In the genomic region with DNA sequence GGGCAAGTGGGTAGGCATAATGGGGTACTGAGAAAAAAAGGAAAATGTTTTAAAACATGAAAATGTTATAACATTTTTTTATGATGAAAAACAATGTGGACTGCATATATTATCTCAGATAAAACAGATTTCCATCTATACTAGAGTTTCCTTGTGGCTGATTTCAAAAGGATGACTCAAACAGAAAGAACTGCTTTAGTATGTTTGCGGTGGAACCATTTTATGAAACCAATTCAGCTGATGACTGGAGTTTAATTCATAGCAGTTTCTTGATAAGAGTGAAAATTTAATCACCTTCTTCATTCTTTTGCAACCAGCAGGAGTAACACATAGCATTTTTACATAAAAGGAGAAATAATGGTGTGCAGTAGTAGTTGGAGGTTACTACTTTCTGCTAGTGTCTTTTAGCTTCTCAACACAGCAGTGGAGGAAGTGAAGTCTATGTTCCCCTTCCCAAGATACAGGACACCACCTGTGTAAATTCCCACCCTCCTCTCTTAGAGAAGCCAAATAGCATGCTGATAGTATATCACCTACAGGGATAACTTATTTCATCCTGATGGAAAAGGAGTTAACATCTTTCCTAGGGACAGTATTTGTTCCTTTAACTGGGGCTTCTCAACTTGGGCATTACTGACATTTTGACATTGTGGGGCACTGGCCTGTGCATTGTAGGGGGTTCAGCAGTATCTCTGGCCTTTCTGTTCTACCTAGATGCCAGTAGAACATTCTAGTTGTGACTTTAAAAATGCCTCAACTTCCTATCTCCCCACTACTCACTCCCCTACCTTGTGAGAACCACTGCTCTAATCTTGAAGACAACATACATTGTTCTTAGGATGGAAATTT, we compare ENCODE assay signal across 8 cellular contexts. TPM values are rescaled to one million over a fixed set of nuclear protein-coding genes. Genes with fewer than 3 reads are reported as not detected.
A peak's percentile ranks its signal among the peaks of the same experiment; 100 is the strongest.
DNase-seq lines count a peak whose midpoint lies in the region; ATAC-seq, FAIRE-seq and TF ChIP-seq lines count a peak whose summit lies in the region.

No MANE protein-coding gene starts in this region.

- H3K79me2 ChIP-seq in OCI-LY3 (ENCODE audit: low read length) = peaks cover 95% of the 10 kb centered on the region

- ATAC-seq in stimulated activated memory B cell treated with anti-CD40 and anti-IgM and Interleukin-4, amounts not matched to agents 10 μg/mL and 1 μg/mL and 100 μg/mL, for 72 hours = peak; percentile 74
- no peak for ATAC-seq in heart left ventricle

- H2AFZ ChIP-seq in OCI-LY3 (ENCODE audit: low read depth, low read length) = no peak overlapping the region

- H3K27ac ChIP-seq in OCI-LY3 (ENCODE audit: low read length) (peak overlapping the region; percentile 55), endodermal cell (ENCODE audit: low read depth, low read length) (peak overlapping the region; percentile 9), heart left ventricle (peak overlapping the region in 3 of 12 donors; percentile 50 to 74 (median 69))

- TF ChIP-seq POLR2A in GM12891 (IDR thresholded peaks at IDR 0.05; ENCODE audit: low read depth, low read length) (no peak), heart left ventricle (IDR thresholded peaks at IDR 0.05) (no peak)

- 94% methylated on average over 1 of the region's 1 CpG; no CpG with 5 or more reads in 1 of the 2 experiments for WGBS in endodermal cell (ENCODE audit: insufficient coverage in 1 of 2, insufficient read length in 1 of 2), 2 experiments
- 68 to 79% (median 75%) methylated on average over 1 of the region's 1 CpG for WGBS in heart left ventricle, 4 donors

- intact Hi-C loops in heart left ventricle (cut with DNase I) = no loop called here

- TF ChIP-seq CTCF in OCI-LY3 (IDR thresholded peaks at IDR 0.05; ENCODE audit: low read depth, low read length) (no peak), endodermal cell (conservative IDR thresholded peaks at IDR 0.05) (no peak), heart left ventricle (IDR thresholded peaks at IDR 0.05) (no peak)

- H3K9ac ChIP-seq in OCI-LY3 (ENCODE audit: low read length) = no peak overlapping the region; the same call in 1 of the 2 replicates
- peak overlapping the region; percentile 11 for H3K9ac ChIP-seq in endodermal cell (ENCODE audit: extremely low read depth, low read length, poor library complexity, severe bottlenecking)

- H3K27ac Mint-ChIP-seq in endodermal cell = peak overlapping the region; percentile 80
- peak overlapping the region; percentile 74 for H3K27ac Mint-ChIP-seq in stimulated activated memory B cell treated with anti-CD40 and anti-IgM and Interleukin-4, amounts not matched to agents 10 μg/mL and 1 μg/mL and 100 μg/mL, for 72 hours

- no peak for DNase-seq in GM12891 (ENCODE audit: insufficient read length, low spot score)
- peak; percentile 51 for DNase-seq in H4 (ENCODE audit: low spot score)
- peak; percentile 57 for DNase-seq in endodermal cell
- no peak for DNase-seq in NCI-H2171 treated with DMSO at 0.1 percent for 48 hours (lab: John Stamatoyannopoulos, UW)
- no peak for DNase-seq in activated CD8-positive, alpha-beta memory T cell treated with anti-CD3 and anti-CD28 coated beads, Interleukin-2, amount 50 U/mL, for 4 hours
- no peak for DNase-seq in heart left ventricle

- H3K4me1 ChIP-seq in OCI-LY3 (ENCODE audit: low read length) (peaks cover 73% of the 10 kb centered on the region), endodermal cell (ENCODE audit: control insufficient read depth, insufficient read depth, low read length) (peaks cover 7% of the 10 kb centered on the region), heart left ventricle (peaks cover 0 to 78% (median 27%) of the 10 kb centered on the region in 12 donors)

- peak overlapping the region; percentile 60 for H3K4me2 ChIP-seq in OCI-LY3 (ENCODE audit: low read length)

- H3K4me1 Mint-ChIP-seq in endodermal cell = peaks cover 50% of the 10 kb centered on the region
- peaks cover 60% of the 10 kb centered on the region for H3K4me1 Mint-ChIP-seq in stimulated activated memory B cell treated with anti-CD40 and anti-IgM and Interleukin-4, amounts not matched to agents 10 μg/mL and 1 μg/mL and 100 μg/mL, for 72 hours

- H3K9me3 ChIP-seq in OCI-LY3 (ENCODE audit: insufficient read depth, low read length) (no peaks in the 10 kb centered on the region), endodermal cell (ENCODE audit: control insufficient read depth, low read length) (no peaks in the 10 kb centered on the region), heart left ventricle (no peaks in the 10 kb centered on the region)

- H3K9me3 Mint-ChIP-seq in endodermal cell = no peaks in the 10 kb centered on the region
- no peaks in the 10 kb centered on the region for H3K9me3 Mint-ChIP-seq in stimulated activated memory B cell treated with anti-CD40 and anti-IgM and Interleukin-4, amounts not matched to agents 10 μg/mL and 1 μg/mL and 100 μg/mL, for 72 hours

- peaks cover 59% of the 10 kb centered on the region for H4K20me1 ChIP-seq in OCI-LY3 (ENCODE audit: insufficient read depth, low read length)

- H3K27me3 ChIP-seq in OCI-LY3 (ENCODE audit: low read depth, low read length) (no peaks in the 10 kb centered on the region), endodermal cell (ENCODE audit: control insufficient read depth, insufficient read depth, low read length, poor library complexity, severe bottlenecking) (no peaks in the 10 kb centered on the region), heart left ventricle (no peaks in the 10 kb centered on the region)

- H3K27me3 Mint-ChIP-seq in endodermal cell (ENCODE audit: insufficient read depth) = no peaks in the 10 kb centered on the region
- H3K27me3 Mint-ChIP-seq in stimulated activated memory B cell treated with anti-CD40 and anti-IgM and Interleukin-4, amounts not matched to agents 10 μg/mL and 1 μg/mL and 100 μg/mL, for 72 hours = no peaks in the 10 kb centered on the region

- H3K4me3 ChIP-seq in OCI-LY3 (ENCODE audit: low read length) (peak overlapping the region; percentile 31), endodermal cell (ENCODE audit: low read length) (peak overlapping the region; percentile 54), heart left ventricle (no peak overlapping the region)

- H3K4me3 Mint-ChIP-seq in endodermal cell = no peak overlapping the region
- peak overlapping the region; percentile 39 for H3K4me3 Mint-ChIP-seq in stimulated activated memory B cell treated with anti-CD40 and anti-IgM and Interleukin-4, amounts not matched to agents 10 μg/mL and 1 μg/mL and 100 μg/mL, for 72 hours

- peak; percentile 84 for FAIRE-seq in GM12891 (lab: Jason Lieb, UNC)

- H3K36me3 Mint-ChIP-seq in endodermal cell (ENCODE audit: low read depth) = peaks cover 13% of the 10 kb centered on the region
- peaks cover 7% of the 10 kb centered on the region for H3K36me3 Mint-ChIP-seq in stimulated activated memory B cell treated with anti-CD40 and anti-IgM and Interleukin-4, amounts not matched to agents 10 μg/mL and 1 μg/mL and 100 μg/mL, for 72 hours

- H3K36me3 ChIP-seq in OCI-LY3 (replicated peaks; ENCODE audit: low read depth, low read length) (no peaks in the 10 kb centered on the region), endodermal cell (ENCODE audit: control insufficient read depth, insufficient read depth, low read length) (peaks cover 2% of the 10 kb centered on the region), heart left ventricle (no peaks in the 10 kb centered on the region)

TF ChIP-seq in GM12891, 5 proteins besides CTCF, POLR2A, EP300 and RAD21:
- TF ChIP-seq TAF1 (IDR thresholded peaks at IDR 0.05; ENCODE audit: low read depth, low read length) (no peak), SPI1 (IDR thresholded peaks at IDR 0.05; ENCODE audit: low read depth, low read length) (peak; percentile 38; the same call in 1 of the 2 replicates)

RNA-seq across cellular contexts. Expression of a gene that starts 29.9 kb away (rescaled TPM):
- polyA plus RNA-seq in GM12891 (2012; ENCODE audit: low read depth, missing spikeins) = 16.7 TPM
- 5.5 and 5.7 TPM in 2 replicates for total RNA-seq in H4 (2014; rRNA removed; shearing (Covaris generic))
- total RNA-seq in endodermal cell (100 to 1,000 TPM; 178 to 184 TPM), heart left ventricle (10 to 100 TPM in 2 of 9 donors, 1 to 10 TPM in 7; 5.9 to 14.6 (median 7.3) TPM)
- polyA plus RNA-seq in endodermal cell (2013, experiment 1 of 2) = 59.1 TPM
- polyA plus RNA-seq in endodermal cell (2013, experiment 2 of 2) = 52.6 TPM
- 1 to 10 TPM; 4.2 to 7.5 TPM for polyA plus RNA-seq in heart left ventricle

Comparison
In these comparisons a context has a peak if more than half of its experiments do, and no peak if none do; other contexts are left out.
1. DNase-seq: peak in H4 (single experiment) and endodermal cell (single experiment); none in GM12891 (single experiment), NCI-H2171 treated with DMSO at 0.1 percent for 48 hours (single experiment), activated CD8-positive, alpha-beta memory T cell treated with anti-CD3 and anti-CD28 coated beads, Interleukin-2, amount 50 U/mL, for 4 hours (single experiment) and heart left ventricle (0 of 5).
2. H3K4me3 ChIP-seq: peak in OCI-LY3 (single experiment) and endodermal cell (single experiment); none in heart left ventricle (0 of 12).
3. RNA of a gene that starts 29.9 kb away (total RNA-seq): 178 to 184 TPM in endodermal cell; 5.9 to 14.6 TPM in heart left ventricle and 5.5 to 5.7 TPM in H4; every median in the first group is over 10 times any median in the second.